ENCODE assay signal across 12 cellular contexts in the genomic region with DNA sequence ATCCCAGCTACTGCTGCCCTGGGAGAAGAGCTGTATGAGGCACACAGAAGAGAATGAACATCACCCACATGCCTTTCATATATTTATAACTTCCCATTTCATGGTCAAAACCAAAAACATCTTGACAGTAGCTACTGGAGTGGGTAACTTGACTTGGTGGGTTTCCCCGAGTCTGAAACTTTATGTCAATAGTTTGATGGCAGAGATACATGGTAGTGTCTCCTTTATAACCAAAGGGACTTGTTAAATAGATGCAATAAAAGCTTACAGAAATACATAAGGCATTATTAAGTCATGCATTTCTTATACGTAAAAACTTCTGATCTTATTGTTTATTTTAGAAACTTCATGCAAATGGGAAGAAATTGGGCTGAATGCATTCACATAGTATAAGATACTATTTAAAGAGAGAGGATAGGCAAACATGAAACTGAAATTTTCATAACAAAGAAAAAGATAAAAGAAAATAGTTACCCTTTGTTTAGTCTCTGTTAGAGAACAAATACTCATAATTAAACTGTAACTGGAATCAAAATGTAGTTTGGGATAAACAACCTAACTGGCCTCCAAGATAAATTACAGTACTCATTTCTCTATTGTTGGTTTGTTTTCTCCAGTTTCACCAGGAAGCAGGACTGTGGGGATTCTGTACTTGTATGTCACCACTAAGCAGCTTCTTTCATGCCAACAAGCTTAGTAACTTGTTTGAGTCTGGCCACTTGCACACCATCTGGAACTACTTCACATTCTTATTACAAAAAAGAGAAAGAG.
DNase-seq lines count a peak whose midpoint lies in the region; ATAC-seq and TF ChIP-seq lines count a peak whose summit lies in the region.
"Had no signal": no experiment of that assay in that cellular context is flagged by ENCODE, and none has a peak within 500 bp of the region (broad histone marks: within the 10 kb centered on the region; RNA-seq: fewer than 3 reads in every experiment).

No MANE protein-coding gene starts in this region.

- H3K27me3 Mint-ChIP-seq in IgD-negative memory B cell = no peaks in the 10 kb centered on the region

- peak overlapping the region; percentile 7 to 66 (median 26) for H3K27ac Mint-ChIP-seq in IgD-negative memory B cell

- H3K4me3 ChIP-seq in fibroblast of pulmonary artery (replicated peaks; ENCODE audit: low read depth, low read length) = no peak overlapping the region

- peak overlapping the region in 3 of 4 donors; percentile 19 to 62 (median 23) for H3K4me3 Mint-ChIP-seq in IgD-negative memory B cell

- H3K9me3 Mint-ChIP-seq in IgD-negative memory B cell = peaks cover 0 to 2% (median 0%) of the 10 kb centered on the region in 3 donors

- peak; percentile 66 for DNase-seq in ELR (ENCODE audit: low read depth)
- peak; percentile 50 for DNase-seq in fibroblast of pulmonary artery (ENCODE audit: low read depth)
- no peak for DNase-seq in mesenteric fat pad (ENCODE audit: low spot score)
- DNase-seq in inferior parietal cortex (ENCODE audit: extremely low spot score) = no peak
- no peak for DNase-seq in NCI-H524 treated with DMSO at 0.1 percent for 48 hours (lab: John Stamatoyannopoulos, UW)
- no peak for DNase-seq in activated CD8-positive, alpha-beta memory T cell treated with anti-CD3 and anti-CD28 coated beads, Interleukin-2, amount 50 U/mL, for 4 hours
- DNase-seq: GF-D8, kidney, SW 1271 had no signal

- peak; percentile 42 for ATAC-seq in GM21526 (IDR thresholded peaks at IDR 0.05; ENCODE audit: low FRiP score, unreplicated experiment)
- ATAC-seq: HepG2 had no signal

- TF ChIP-seq CTCF in fibroblast of pulmonary artery (IDR thresholded peaks at IDR 0.05; ENCODE audit: low read length, missing control alignments) = no peak

- peaks cover 20 to 26% (median 20%) of the 10 kb centered on the region in 3 donors for H3K4me1 Mint-ChIP-seq in IgD-negative memory B cell

- H3K36me3 Mint-ChIP-seq in IgD-negative memory B cell = peaks cover 2% of the 10 kb centered on the region

Comparison
In these comparisons a context has a peak if more than half of its experiments do, and no peak if none do; other contexts are left out.
1. DNase-seq: peak in ELR (single experiment) and fibroblast of pulmonary artery (single experiment); none in mesenteric fat pad (single experiment), inferior parietal cortex (single experiment), NCI-H524 treated with DMSO at 0.1 percent for 48 hours (single experiment) and activated CD8-positive, alpha-beta memory T cell treated with anti-CD3 and anti-CD28 coated beads, Interleukin-2, amount 50 U/mL, for 4 hours (single experiment).